17 cellular contexts compared by ENCODE assay signal in genomic region chr6:6843057-6843627, GRCh38.
DNase-seq lines count a peak whose midpoint lies in the region; ATAC-seq and TF ChIP-seq lines count a peak whose summit lies in the region.
"Had no signal": no experiment of that assay in that cellular context is flagged by ENCODE, and none has a peak within 500 bp of the region (broad histone marks: within the 10 kb centered on the region; RNA-seq: fewer than 3 reads in every experiment).

No MANE protein-coding gene starts in this region.

- no peak for ATAC-seq in HG03342 (IDR thresholded peaks at IDR 0.05; ENCODE audit: unreplicated experiment)
- ATAC-seq: gastrocnemius medialis; stimulated activated memory B cell treated with anti-CD40 and anti-IgM and Interleukin-4, amounts not matched to agents 10 μg/mL and 1 μg/mL and 100 μg/mL, for 72 hours had no signal

- peak overlapping the region; percentile 66 for H4K8ac ChIP-seq in trophoblast cell (ENCODE audit: low read depth, low read length)

- no CpG with 5 or more reads among the region's 5 CpGs for WGBS in trophoblast cell (ENCODE audit: extremely low coverage, insufficient coverage, insufficient read length)
- 68 to 81% (median 73%) methylated on average over 5 of the region's 5 CpGs for WGBS in stomach, 5 donors
- WGBS in transverse colon (ENCODE audit: low coverage in 1 of 2), 2 donors, result 59 to 100% methylated on average over 1 to 5 of the region's 5 CpGs

- H3K9me3 ChIP-seq in fibroblast of lung (ENCODE audit: control insufficient read depth, insufficient read depth, low read depth, low read length) (no peaks in the 10 kb centered on the region), trophoblast cell (ENCODE audit: insufficient read depth, low read depth, low read length) (no peaks in the 10 kb centered on the region), stomach (peaks cover 0 to 9% (median 2%) of the 10 kb centered on the region in 4 donors), transverse colon (peaks cover 0 to 5% of the 10 kb centered on the region in 2 donors)
- H3K9me3 ChIP-seq: gastrocnemius medialis had no signal

- H3K27me3 ChIP-seq in fibroblast of lung (ENCODE audit: control insufficient read depth, insufficient read depth, low read length), result no peaks in the 10 kb centered on the region
- H3K27me3 ChIP-seq in trophoblast cell (ENCODE audit: insufficient read depth, low read length), result no peaks in the 10 kb centered on the region
- H3K27me3 ChIP-seq in stomach, result no peaks in the 10 kb centered on the region
- H3K27me3 ChIP-seq in transverse colon, result no peaks in the 10 kb centered on the region
- H3K27me3 ChIP-seq: gastrocnemius medialis had no signal

- intact Hi-C loops in stomach (cut with DNase I; ENCODE audit: low total_unique reads), result no loop called here
- intact Hi-C loops in transverse colon (cut with DNase I; ENCODE audit: low total_unique reads), result no loop called here

- peak overlapping the region; percentile 81 for H3K14ac ChIP-seq in trophoblast cell (ENCODE audit: low read length)

- no peak overlapping the region for H3K4me3 ChIP-seq in fibroblast of lung (replicated peaks in 1 of 4; ENCODE audit: control extremely low read depth in 1 of 4, insufficient read depth in 1 of 4, low read depth in 3 of 4, low read length in 4 of 4)
- no peak overlapping the region for H3K4me3 ChIP-seq in trophoblast cell (ENCODE audit: low read depth, low read length)
- H3K4me3 ChIP-seq in stomach, result no peak overlapping the region
- no peak overlapping the region for H3K4me3 ChIP-seq in transverse colon
- H3K4me3 ChIP-seq: gastrocnemius medialis had no signal

- no peak for TF ChIP-seq EP300 in stomach (IDR thresholded peaks at IDR 0.05)
- TF ChIP-seq EP300 in transverse colon (IDR thresholded peaks at IDR 0.05; ENCODE audit: low read depth), result no peak

- H3K79me2 ChIP-seq in fibroblast of lung (ENCODE audit: control insufficient read depth, insufficient read depth, low read length) (no peaks in the 10 kb centered on the region), trophoblast cell (ENCODE audit: control insufficient read depth, insufficient read depth, low read length, poor library complexity) (peaks cover 5% of the 10 kb centered on the region)

- peak overlapping the region; percentile 65 for H3K4ac ChIP-seq in trophoblast cell (ENCODE audit: low read depth, low read length)

- no peak overlapping the region for H3K4me2 ChIP-seq in fibroblast of lung (ENCODE audit: extremely low read depth, insufficient read depth, low read length)
- peak overlapping the region; percentile 21 for H3K4me2 ChIP-seq in trophoblast cell (ENCODE audit: low read length)

- H4K12ac ChIP-seq in trophoblast cell (ENCODE audit: low read depth, low read length), result no peak overlapping the region

- TF ChIP-seq POLR2A in stomach (IDR thresholded peaks at IDR 0.05) (no peak), transverse colon (IDR thresholded peaks at IDR 0.05) (no peak)

- peak overlapping the region; percentile 93 for H2BK12ac ChIP-seq in trophoblast cell (ENCODE audit: low read length)

- H3K36me3 ChIP-seq in fibroblast of lung (ENCODE audit: control insufficient read depth, insufficient read depth, low read length), result no peaks in the 10 kb centered on the region
- H3K36me3 ChIP-seq in trophoblast cell (ENCODE audit: control insufficient read depth in 1 of 2, insufficient read depth in 2 of 2, low read length in 2 of 2), result no peaks in the 10 kb centered on the region
- H3K36me3 ChIP-seq in stomach, result no peaks in the 10 kb centered on the region
- H3K36me3 ChIP-seq in transverse colon, result no peaks in the 10 kb centered on the region
- H3K36me3 ChIP-seq: gastrocnemius medialis had no signal

- no peak overlapping the region for H3K9ac ChIP-seq in fibroblast of lung (ENCODE audit: insufficient read depth, low read length)
- H3K9ac ChIP-seq in trophoblast cell (ENCODE audit: low read length), result no peak overlapping the region

- TF ChIP-seq CTCF in fibroblast of lung (conservative IDR thresholded peaks at IDR 0.05 in 1 of 2, IDR thresholded peaks at IDR 0.05 in 1 of 2; ENCODE audit: low read depth in 1 of 2, low read length in 2 of 2) (no peak), stomach (IDR thresholded peaks at IDR 0.05) (no peak), transverse colon (IDR thresholded peaks at IDR 0.05) (no peak)

- H3K4me1 ChIP-seq in fibroblast of lung (ENCODE audit: control insufficient read depth, extremely low read depth, insufficient read depth, low read length) (no peaks in the 10 kb centered on the region), trophoblast cell (ENCODE audit: control insufficient read depth in 1 of 2, insufficient read depth in 2 of 2, low read length in 2 of 2) (peaks cover 18 to 26% of the 10 kb centered on the region in 2 experiments), stomach (no peaks in the 10 kb centered on the region), transverse colon (no peaks in the 10 kb centered on the region)
- H3K4me1 ChIP-seq: gastrocnemius medialis had no signal

- H2AK5ac ChIP-seq in trophoblast cell (ENCODE audit: low read length), result peak overlapping the region; percentile 82

- H4K91ac ChIP-seq in trophoblast cell (ENCODE audit: low read depth, low read length), result peak overlapping the region; percentile 92

- H3K27ac ChIP-seq in fibroblast of lung (ENCODE audit: insufficient read depth, low read length) (no peak overlapping the region), trophoblast cell (ENCODE audit: low read depth, low read length) (peak overlapping the region; percentile 97), stomach (no peak overlapping the region), transverse colon (no peak overlapping the region)
- H3K27ac ChIP-seq: gastrocnemius medialis had no signal

- H2AFZ ChIP-seq in fibroblast of lung (ENCODE audit: low read length) (no peak overlapping the region), trophoblast cell (ENCODE audit: insufficient read depth, low read length, poor library complexity) (peak overlapping the region; percentile 35)

- peak overlapping the region; percentile 86 for H3K18ac ChIP-seq in trophoblast cell (ENCODE audit: low read length)

- H3K79me1 ChIP-seq in trophoblast cell (ENCODE audit: low read length), result peaks cover 24% of the 10 kb centered on the region

- no peak overlapping the region for H3K23ac ChIP-seq in trophoblast cell (ENCODE audit: low read length)

- peak overlapping the region; percentile 92 for H2BK120ac ChIP-seq in trophoblast cell (ENCODE audit: insufficient read depth, low read length, poor library complexity)

- DNase-seq in EL (peak; percentile 60), RPMI7951 (ENCODE audit: low read depth) (peak; percentile 17), fibroblast of lung (ENCODE audit: low read depth in 2 of 2) (peak; percentile 36 to 56), trophoblast cell (peak; percentile 63 to 90), stomach (no peak), transverse colon (no peak), T-helper 2 cell (no peak)
- DNase-seq: activated naive CD8-positive, alpha-beta T cell treated with anti-CD3 and anti-CD28 coated beads, Interleukin-2, amount 10 ng/mL, durations not matched to agents 7 days and 5 days; gastrocnemius medialis; GF-D8; kidney; naive B cell; NCI-H1436; NCI-H69; stimulated activated CD4-positive, alpha-beta T cell treated with anti-CD3 and anti-CD28 coated beads, Interleukin-4, amount 100 ng/mL, for 24 hours had no signal

- in situ Hi-C loops in transverse colon (cut with MboI; ENCODE audit: low pct_ligation_motif_present in 1 of 4, low pct_unique_long_range_greater_than_20kb in 1 of 4, low sequenced_read_pairs in 3 of 4), result no loop called here

- H2BK5ac ChIP-seq in trophoblast cell (ENCODE audit: low read depth, low read length, poor library complexity), result peak overlapping the region; percentile 93

- no peaks in the 10 kb centered on the region for H4K20me1 ChIP-seq in fibroblast of lung (ENCODE audit: control insufficient read depth, extremely low read depth, insufficient read depth, low read length)

Comparison
In these comparisons a context has a peak if more than half of its experiments do, and no peak if none do; other contexts are left out.
1. DNase-seq: peak in EL (single experiment), RPMI7951 (single experiment), fibroblast of lung (2 of 2) and trophoblast cell (2 of 2); none in stomach (single experiment), transverse colon (single experiment) and T-helper 2 cell (0 of 5).